In the genomic region with DNA sequence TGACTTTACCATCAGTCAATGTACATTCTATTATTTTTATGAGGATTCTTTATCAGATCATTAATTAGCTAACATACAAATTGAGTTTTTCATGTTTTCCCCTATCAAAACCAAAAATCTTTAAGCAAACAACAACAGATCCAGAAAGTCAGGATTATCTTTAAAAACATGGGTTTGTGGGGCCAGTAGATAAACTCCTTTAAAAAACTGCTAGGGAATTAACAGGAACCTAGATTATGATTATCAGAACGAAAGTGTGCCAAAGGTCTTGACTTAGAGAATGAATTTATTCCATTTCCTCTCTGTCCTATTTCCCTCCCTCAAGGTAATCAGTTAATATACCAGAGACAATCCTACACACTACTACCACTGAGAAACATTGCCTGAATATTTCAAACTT, we compare ENCODE assay signal across 32 cellular contexts. TPM values are rescaled to one million over a fixed set of nuclear protein-coding genes. Genes with fewer than 3 reads are reported as not detected.
"Had no signal": no experiment of that assay in that cellular context is flagged by ENCODE, and none has a peak within 500 bp of the region (broad histone marks: within the 10 kb centered on the region; RNA-seq: fewer than 3 reads in every experiment).

No MANE protein-coding gene starts in this region.

- H3K36me3 Mint-ChIP-seq: naive B cell had no signal

- H3K27me3 Mint-ChIP-seq: naive B cell; progenitor cell of endocrine pancreas; stimulated activated naive B cell treated with anti-CD40 and anti-IgM and Interleukin-4, amounts not matched to agents 10 μg/mL and 1 μg/mL and 100 μg/mL, for 72 hours had no signal

- H3K27me3 ChIP-seq: left lung, neural progenitor cell, neutrophil, right atrium auricular region, right lobe of liver, stomach, testis, thyroid gland, transverse colon, upper lobe of left lung, vagina had no signal

- H3K9me3 Mint-ChIP-seq: immature natural killer cell; mesothelial cell of epicardium; naive B cell; natural killer cell; nephron progenitor cell; neural progenitor cell; stimulated activated naive B cell treated with anti-CD40 and anti-IgM and Interleukin-4, amounts not matched to agents 10 μg/mL and 1 μg/mL and 100 μg/mL, for 72 hours had no signal

- H3K4me1 Mint-ChIP-seq: nephron progenitor cell, neural progenitor cell had no signal

- H3K27ac Mint-ChIP-seq: immature natural killer cell; mesothelial cell of epicardium; natural killer cell; nephron progenitor cell; neural progenitor cell; progenitor cell of endocrine pancreas; stimulated activated naive B cell treated with anti-CD40 and anti-IgM and Interleukin-4, amounts not matched to agents 10 μg/mL and 1 μg/mL and 100 μg/mL, for 72 hours had no signal

- H3K4me1 ChIP-seq: neural progenitor cell, right atrium auricular region, testis, vagina had no signal

- H2AFZ ChIP-seq: neural progenitor cell had no signal

- ATAC-seq: left colon; left lung; lower lobe of right lung; natural killer cell; stimulated activated naive B cell treated with anti-CD40 and anti-IgM and Interleukin-4, amounts not matched to agents 10 μg/mL and 1 μg/mL and 100 μg/mL, for 72 hours; stimulated activated naive CD8-positive, alpha-beta T cell treated with anti-CD3 and anti-CD28 coated beads, Interleukin-15, Interleukin-2, amounts not matched to agents 100 U/mL and 50 U/mL, for 24 hours had no signal

- DNase-seq: immature natural killer cell; kidney; left colon; left lung; lower lobe of right lung; mammary epithelial cell; mesendoderm; naive B cell; natural killer cell; nephron progenitor cell; occipital lobe; right lobe of liver; stimulated activated CD4-positive, alpha-beta T cell treated with anti-CD3 and anti-CD28 coated beads, Interleukin-12 subunit alpha, Interleukin-12 subunit beta, amount 100 ng/mL, for 4 hours; stimulated activated CD4-positive, alpha-beta T cell treated with anti-CD3 and anti-CD28 coated beads, Interleukin-15, amount 100 ng/mL, for 24 hours; stimulated activated CD4-positive, alpha-beta T cell treated with anti-CD3 and anti-CD28 coated beads, Interleukin-2, amount 100 ng/mL, for 24 hours; stimulated activated CD4-positive, alpha-beta T cell treated with anti-CD3 and anti-CD28 coated beads, Interleukin-4, amount 100 ng/mL, for 1 hour; stimulated activated naive B cell treated with anti-CD40 and anti-IgM and Interleukin-4, amounts not matched to agents 10 μg/mL and 1 μg/mL and 100 μg/mL, for 72 hours; stimulated activated naive CD8-positive, alpha-beta T cell treated with anti-CD3 and anti-CD28 coated beads, Interleukin-15, Interleukin-2, amounts not matched to agents 100 U/mL and 50 U/mL, for 24 hours; stomach; testis; thyroid gland; transverse colon; upper lobe of left lung had no signal

- H3K4me2 ChIP-seq: neural progenitor cell had no signal

- H3K4me3 ChIP-seq: left lung, lower lobe of right lung, neural progenitor cell, right atrium auricular region, right lobe of liver, stomach, testis, thyroid gland, transverse colon, upper lobe of left lung, vagina had no signal

- H3K27ac ChIP-seq: left lung, lower lobe of right lung, neural progenitor cell, neutrophil, right atrium auricular region, testis, thyroid gland, transverse colon, upper lobe of left lung, vagina had no signal

- H3K4me3 Mint-ChIP-seq: immature natural killer cell; mesothelial cell of epicardium; naive B cell; natural killer cell; nephron progenitor cell; neural progenitor cell; stimulated activated naive B cell treated with anti-CD40 and anti-IgM and Interleukin-4, amounts not matched to agents 10 μg/mL and 1 μg/mL and 100 μg/mL, for 72 hours had no signal

- H3K9me3 ChIP-seq: left lung, lower lobe of right lung, neutrophil, right atrium auricular region, right lobe of liver, stomach, testis, thyroid gland, transverse colon, upper lobe of left lung, vagina had no signal

- FAIRE-seq: islet of Langerhans, kidney had no signal

- H3K9ac ChIP-seq: neural progenitor cell had no signal

RNA-seq across cellular contexts. Expression of gene CCDC13, which starts 13.2 kb away (rescaled TPM):
- total RNA-seq: skeletal muscle tissue had no signal

RNA-seq across cellular contexts. Expression of gene ACKR2, which starts 23.0 kb away (rescaled TPM):
- total RNA-seq: pulmonary artery endothelial cell had no signal
